In genomic region chr2:28392297-28393114, GRCh38 we compare ENCODE assay signal across 8 cellular contexts. TPM values are rescaled to one million over a fixed set of nuclear protein-coding genes. Genes with fewer than 3 reads are reported as not detected.
DNase-seq lines count a peak whose midpoint lies in the region; ATAC-seq and TF ChIP-seq lines count a peak whose summit lies in the region.

Gene FOSL2 (plus strand): TSS chr2:28392858. CDS start chr2:28393721, 863 bp downstream.

- no peaks in the 10 kb centered on the region for H3K9me3 ChIP-seq in BE2C
- H3K9me3 ChIP-seq in colonic mucosa: no peaks in the 10 kb centered on the region

- peak; percentile 97 for DNase-seq in BE2C
- DNase-seq in GM19240 (ENCODE audit: insufficient read length, low spot score): peak; percentile 85
- DNase-seq in NCI-H524 treated with DMSO at 0.1 percent for 48 hours (lab: John Stamatoyannopoulos, UW): peak; percentile 79
- peak; percentile 94 for DNase-seq in activated CD4-positive, alpha-beta T cell treated with anti-CD3 and anti-CD28 coated beads for 48 hours
- peak; percentile 98 for DNase-seq in colonic mucosa
- DNase-seq in left colon: peak; percentile 92 to 98
- peak; percentile 95 for DNase-seq in stimulated activated CD4-positive, alpha-beta T cell treated with anti-CD3 and anti-CD28 coated beads, Interleukin-1b, Interleukin-23, amount 100 ng/mL, for 48 hours

- intact Hi-C loops in colonic mucosa (cut with DNase I) (loop anchor here (5.0 to 10.0 kb wide), 2 partner anchors 120 to 238 kb away; no protein-coding TSS in a partner anchor), left colon (cut with DNase I, micrococcal nuclease) (no loop called here)

- no peaks in the 10 kb centered on the region for H3K36me3 ChIP-seq in BE2C
- H3K36me3 ChIP-seq in colonic mucosa: no peaks in the 10 kb centered on the region

- no peak for TF ChIP-seq CTCF in BE2C (IDR thresholded peaks at IDR 0.05; ENCODE audit: low read depth, low read length)
- TF ChIP-seq CTCF in colonic mucosa (IDR thresholded peaks at IDR 0.05): no peak

- H3K27me3 ChIP-seq in BE2C: no peaks in the 10 kb centered on the region
- H3K27me3 ChIP-seq in colonic mucosa: no peaks in the 10 kb centered on the region

- H3K9ac ChIP-seq in colonic mucosa (ENCODE audit: low read depth in 2 of 2, low read length in 2 of 2): peak within 1 kb of the TSS; percentile 98 to 100

- H3K27ac ChIP-seq in colonic mucosa: peak within 1 kb of the TSS; percentile 100

- H3K4me3 ChIP-seq in BE2C (ENCODE audit: low read depth, low read length): peak within 1 kb of the TSS; percentile 88
- H3K4me3 ChIP-seq in colonic mucosa: peak within 1 kb of the TSS; percentile 85

- ATAC-seq in HG03460 (IDR thresholded peaks at IDR 0.05; ENCODE audit: unreplicated experiment) (peak; percentile 74), left colon (peak; percentile 59)

- H3K4me1 ChIP-seq in BE2C (peaks cover 4% of the 10 kb centered on the region; the same call in 1 of the 2 replicates), colonic mucosa (no peaks in the 10 kb centered on the region)

RNA-seq across cellular contexts. Expression of gene FOSL2, which starts in this region (rescaled TPM):
- 16.2 TPM for polyA plus RNA-seq in BE2C (2012; ENCODE audit: insufficient read depth, insufficient read length, low read depth)
- total RNA-seq in colonic mucosa (100 to 1,000 TPM in 1 of 2 donors, 10 to 100 TPM in 1; 74.2 to 142 TPM), left colon (100 to 1,000 TPM; 142 to 197 TPM)

Comparison
In these comparisons a context has a peak if more than half of its experiments do, and no peak if none do; other contexts are left out.
1. Peak in every context shown above with its lines: DNase-seq, ATAC-seq, H3K4me3 ChIP-seq and H3K27ac ChIP-seq.